In the genomic region with DNA sequence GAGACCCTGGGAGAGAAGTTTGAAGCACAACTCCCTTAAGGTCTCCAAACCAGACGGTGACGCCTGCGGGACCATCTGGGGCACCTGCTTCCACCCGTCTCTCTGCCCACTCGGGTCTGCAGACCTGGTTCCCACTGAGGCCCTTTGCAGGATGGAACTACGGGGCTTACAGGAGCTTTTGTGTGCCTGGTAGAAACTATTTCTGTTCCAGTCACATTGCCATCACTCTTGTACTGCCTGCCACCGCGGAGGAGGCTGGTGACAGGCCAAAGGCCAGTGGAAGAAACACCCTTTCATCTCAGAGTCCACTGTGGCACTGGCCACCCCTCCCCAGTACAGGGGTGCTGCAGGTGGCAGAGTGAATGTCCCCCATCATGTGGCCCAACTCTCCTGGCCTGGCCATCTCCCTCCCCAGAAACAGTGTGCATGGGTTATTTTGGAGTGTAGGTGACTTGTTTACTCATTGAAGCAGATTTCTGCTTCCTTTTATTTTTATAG, we compare ENCODE assay signal across 8 cellular contexts. TPM values are rescaled to one million over a fixed set of nuclear protein-coding genes. Genes with fewer than 3 reads are reported as not detected.
DNase-seq lines count a peak whose midpoint lies in the region; ATAC-seq and TF ChIP-seq lines count a peak whose summit lies in the region.

No MANE protein-coding gene starts in this region.

- peak overlapping the region in 6 of 8 donors; percentile 25 to 87 (median 68) for H3K27ac Mint-ChIP-seq in CD8-positive, alpha-beta memory T cell
- H3K27ac Mint-ChIP-seq in endodermal cell (peak overlapping the region; percentile 93), osteocyte (ENCODE audit: unreplicated experiment) (peak overlapping the region; percentile 97)

- CTCF ChIA-PET in CD8-positive, alpha-beta memory T cell (lab: Charles Lee) = interaction anchor here (1.3 to 1.6 kb wide), 2 partner anchors 55 to 60 kb away, joined by 3 to 4 read pairs; no protein-coding TSS in a partner anchor

- H3K9me3 Mint-ChIP-seq in CD8-positive, alpha-beta memory T cell = no peaks in the 10 kb centered on the region
- H3K9me3 Mint-ChIP-seq in endodermal cell = no peaks in the 10 kb centered on the region
- no peaks in the 10 kb centered on the region for H3K9me3 Mint-ChIP-seq in osteocyte (ENCODE audit: unreplicated experiment)

- peaks cover 7% of the 10 kb centered on the region for H3K4me1 ChIP-seq in CD8-positive, alpha-beta memory T cell (ENCODE audit: insufficient read depth, low read length)
- H3K4me1 ChIP-seq in SJCRH30 (peaks cover 11% of the 10 kb centered on the region), endodermal cell (ENCODE audit: control insufficient read depth, insufficient read depth, low read length) (no peaks in the 10 kb centered on the region)

- H3K27me3 Mint-ChIP-seq in CD8-positive, alpha-beta memory T cell = peaks cover 11 to 35% of the 10 kb centered on the region in 2 donors
- peaks cover 11% of the 10 kb centered on the region for H3K27me3 Mint-ChIP-seq in endodermal cell (ENCODE audit: insufficient read depth)
- no peaks in the 10 kb centered on the region for H3K27me3 Mint-ChIP-seq in osteocyte (ENCODE audit: unreplicated experiment)

- POLR2A ChIA-PET in CD8-positive, alpha-beta memory T cell (lab: Charles Lee) = no interaction called here

- H3K27ac ChIP-seq in CD8-positive, alpha-beta memory T cell (ENCODE audit: low read depth, low read length) = peak overlapping the region; percentile 52
- peak overlapping the region; percentile 87 for H3K27ac ChIP-seq in SJCRH30
- H3K27ac ChIP-seq in endodermal cell (ENCODE audit: low read depth, low read length) = no peak overlapping the region

- ATAC-seq in GM19328 (IDR thresholded peaks at IDR 0.05; ENCODE audit: unreplicated experiment) = no peak

- WGBS in endodermal cell (ENCODE audit: insufficient coverage in 1 of 2, insufficient read length in 1 of 2), 2 experiments = 86 to 88% methylated on average over 5 to 8 of the region's 8 CpGs

- no peaks in the 10 kb centered on the region for H3K36me3 Mint-ChIP-seq in CD8-positive, alpha-beta memory T cell
- no peaks in the 10 kb centered on the region for H3K36me3 Mint-ChIP-seq in endodermal cell (ENCODE audit: low read depth)
- H3K36me3 Mint-ChIP-seq in osteocyte (ENCODE audit: unreplicated experiment) = peaks cover 46% of the 10 kb centered on the region

- DNase-seq in CD8-positive, alpha-beta memory T cell = no peak
- no peak for DNase-seq in SJCRH30
- no peak for DNase-seq in endodermal cell
- DNase-seq in osteocyte (ENCODE audit: extremely low spot score, unreplicated experiment) = no peak
- no peak for DNase-seq in NCI-H187 treated with DMSO at 0.1 percent for 48 hours (lab: John Stamatoyannopoulos, UW)
- no peak for DNase-seq in NCI-H446 (lab: John Stamatoyannopoulos, UW)
- no peak for DNase-seq in amniotic stem cell (lab: John Stamatoyannopoulos, UW)

- no peaks in the 10 kb centered on the region for H3K27me3 ChIP-seq in CD8-positive, alpha-beta memory T cell (ENCODE audit: insufficient read depth, low read length, poor library complexity, severe bottlenecking)
- H3K27me3 ChIP-seq in SJCRH30 = no peaks in the 10 kb centered on the region
- H3K27me3 ChIP-seq in endodermal cell (ENCODE audit: control insufficient read depth, insufficient read depth, low read length, poor library complexity, severe bottlenecking) = peaks cover 8% of the 10 kb centered on the region

- no peak overlapping the region for H3K9ac ChIP-seq in endodermal cell (ENCODE audit: extremely low read depth, low read length, poor library complexity, severe bottlenecking)

- no peak for TF ChIP-seq CTCF in endodermal cell (conservative IDR thresholded peaks at IDR 0.05)
- no peak for TF ChIP-seq CTCF in osteocyte (IDR thresholded peaks at IDR 0.05)

- no peaks in the 10 kb centered on the region for H3K36me3 ChIP-seq in CD8-positive, alpha-beta memory T cell (ENCODE audit: insufficient read depth, low read length)
- no peaks in the 10 kb centered on the region for H3K36me3 ChIP-seq in SJCRH30
- no peaks in the 10 kb centered on the region for H3K36me3 ChIP-seq in endodermal cell (ENCODE audit: control insufficient read depth, insufficient read depth, low read length)

- no peaks in the 10 kb centered on the region for H3K9me3 ChIP-seq in CD8-positive, alpha-beta memory T cell (ENCODE audit: low read length)
- H3K9me3 ChIP-seq in SJCRH30 (replicated peaks) = no peaks in the 10 kb centered on the region
- no peaks in the 10 kb centered on the region for H3K9me3 ChIP-seq in endodermal cell (ENCODE audit: control insufficient read depth, low read length)

- H3K4me3 ChIP-seq in CD8-positive, alpha-beta memory T cell (ENCODE audit: low read length) = no peak overlapping the region
- H3K4me3 ChIP-seq in SJCRH30 = peak overlapping the region; percentile 44; the same call in 1 of the 2 replicates
- no peak overlapping the region for H3K4me3 ChIP-seq in endodermal cell (ENCODE audit: low read length)

- peak overlapping the region in 1 of 7 donors; percentile 72 for H3K4me3 Mint-ChIP-seq in CD8-positive, alpha-beta memory T cell
- H3K4me3 Mint-ChIP-seq in endodermal cell = no peak overlapping the region
- peak overlapping the region; percentile 51 for H3K4me3 Mint-ChIP-seq in osteocyte (ENCODE audit: unreplicated experiment)

- peaks cover 10 to 14% (median 12%) of the 10 kb centered on the region in 3 donors for H3K4me1 Mint-ChIP-seq in CD8-positive, alpha-beta memory T cell
- H3K4me1 Mint-ChIP-seq in endodermal cell = peaks cover 15% of the 10 kb centered on the region
- H3K4me1 Mint-ChIP-seq in osteocyte (ENCODE audit: unreplicated experiment) = peaks cover 66% of the 10 kb centered on the region

RNA-seq across cellular contexts. Expression of gene SERPINE1, which starts 10.8 kb away (rescaled TPM):
- total RNA-seq in CD8-positive, alpha-beta memory T cell = under 1 TPM; 0.31 to 0.44 TPM
- not detected for polyA plus RNA-seq in CD8-positive, alpha-beta memory T cell
- 1.2 and 1.7 TPM in 2 replicates for total RNA-seq in SJCRH30 (2014; rRNA removed; shearing (Covaris generic))
- total RNA-seq in endodermal cell (1 to 10 TPM in 1 of 2 donors, under 1 TPM in 1; 0.89 to 4.9 TPM), osteocyte (266 and 328 TPM in 2 replicates)
- polyA plus RNA-seq in endodermal cell (2013, experiment 1 of 2) = 6.6 TPM
- 8.2 TPM for polyA plus RNA-seq in endodermal cell (2013, experiment 2 of 2)

RNA-seq across cellular contexts. Expression of gene AP1S1, which starts 16.6 kb away (rescaled TPM):
- total RNA-seq in CD8-positive, alpha-beta memory T cell = 10 to 100 TPM; 42.6 to 43.6 TPM
- polyA plus RNA-seq in CD8-positive, alpha-beta memory T cell = 4.4 TPM
- total RNA-seq in SJCRH30 (2014; rRNA removed; shearing (Covaris generic)) = 89.2 and 98.3 TPM in 2 replicates
- total RNA-seq in endodermal cell (10 to 100 TPM; 43.8 to 50.2 TPM), osteocyte (52.9 and 57.9 TPM in 2 replicates)
- polyA plus RNA-seq in endodermal cell (2013, experiment 1 of 2) = 59.8 TPM
- polyA plus RNA-seq in endodermal cell (2013, experiment 2 of 2) = 59.3 TPM

RNA-seq across cellular contexts. Expression of gene VGF, which starts 27.7 kb away (rescaled TPM):
- total RNA-seq in CD8-positive, alpha-beta memory T cell = under 1 TPM; 0.13 to 0.16 TPM
- not detected for polyA plus RNA-seq in CD8-positive, alpha-beta memory T cell
- total RNA-seq in SJCRH30 (2014; rRNA removed; shearing (Covaris generic)) = 0.10 and 0.18 TPM in 2 replicates
- total RNA-seq in endodermal cell (1 to 10 TPM in 1 of 2 donors, not detected in 1; 2.8 TPM), osteocyte (0.16 and 0.24 TPM in 2 replicates)
- polyA plus RNA-seq in endodermal cell (2013, experiment 1 of 2) = 2.1 TPM
- polyA plus RNA-seq in endodermal cell (2013, experiment 2 of 2) = 5.1 TPM

RNA-seq across cellular contexts. Expression of gene NAT16, which starts 42.4 kb away (rescaled TPM):
- not detected for total RNA-seq in CD8-positive, alpha-beta memory T cell
- not detected for polyA plus RNA-seq in CD8-positive, alpha-beta memory T cell
- not detected in 2 replicates for total RNA-seq in SJCRH30 (2014; rRNA removed; shearing (Covaris generic))
- under 1 TPM; 0.15 to 0.20 TPM for total RNA-seq in endodermal cell
- 1.4 TPM for polyA plus RNA-seq in endodermal cell (2013, experiment 1 of 2)
- 0.95 TPM for polyA plus RNA-seq in endodermal cell (2013, experiment 2 of 2)
- 0.16 TPM in 1 of 2 replicates, not detected in the other for total RNA-seq in osteocyte

RNA-seq across cellular contexts. Expression of gene TRIM56, which starts 52.4 kb away (rescaled TPM):
- total RNA-seq in CD8-positive, alpha-beta memory T cell = 10 to 100 TPM; 29.1 to 31.9 TPM
- polyA plus RNA-seq in CD8-positive, alpha-beta memory T cell = 22.0 TPM
- total RNA-seq in SJCRH30 (2014; rRNA removed; shearing (Covaris generic)) = 6.7 and 8.3 TPM in 2 replicates
- total RNA-seq in endodermal cell (10 to 100 TPM; 16.5 to 23.0 TPM), osteocyte (36.5 and 42.2 TPM in 2 replicates)
- 5.1 TPM for polyA plus RNA-seq in endodermal cell (2013, experiment 1 of 2)
- 3.6 TPM for polyA plus RNA-seq in endodermal cell (2013, experiment 2 of 2)

Comparison
In these comparisons a context has a peak if more than half of its experiments do, and no peak if none do; other contexts are left out.
1. RNA of gene SERPINE1, which starts 10.8 kb away (total RNA-seq): 266 to 328 TPM in osteocyte; 0.89 to 4.9 TPM in endodermal cell, 1.2 to 1.7 TPM in SJCRH30 and 0.31 to 0.44 TPM in CD8-positive, alpha-beta memory T cell; every median in the first group is over 10 times any median in the second.
2. Peak in every context shown above with its lines, with median percentiles within 50 percentile points of each other: H3K27ac Mint-ChIP-seq.